Comparison of ENCODE assay signal across 16 cellular contexts in genomic region chr16:8402981-8403853, GRCh38.
A peak's percentile ranks its signal among the peaks of the same experiment; 100 is the strongest.
DNase-seq lines count a peak whose midpoint lies in the region; ATAC-seq and TF ChIP-seq lines count a peak whose summit lies in the region.
"Had no signal": no experiment of that assay in that cellular context is flagged by ENCODE, and none has a peak within 500 bp of the region (broad histone marks: within the 10 kb centered on the region; RNA-seq: fewer than 3 reads in every experiment).

No MANE protein-coding gene starts in this region.

- H3K27me3 ChIP-seq in body of pancreas, result no peaks in the 10 kb centered on the region
- H3K27me3 ChIP-seq in right lobe of liver, result no peaks in the 10 kb centered on the region
- H3K27me3 ChIP-seq: Peyer's patch had no signal

- TF ChIP-seq CTCF in body of pancreas (IDR thresholded peaks at IDR 0.05), result no peak
- TF ChIP-seq CTCF in right lobe of liver (IDR thresholded peaks at IDR 0.05), result no peak

- intact Hi-C loops in body of pancreas (cut with DNase I) (no loop called here), right lobe of liver (cut with DNase I) (no loop called here)

- no peaks in the 10 kb centered on the region for H3K36me3 ChIP-seq in body of pancreas (replicated peaks in 1 of 2; ENCODE audit: insufficient read depth in 1 of 2, low read depth in 2 of 2)
- H3K36me3 ChIP-seq in right lobe of liver, result no peaks in the 10 kb centered on the region
- H3K36me3 ChIP-seq: Peyer's patch had no signal

- H3K4me1 ChIP-seq in body of pancreas, result peaks cover 15% of the 10 kb centered on the region
- no peaks in the 10 kb centered on the region for H3K4me1 ChIP-seq in right lobe of liver

- no peak for TF ChIP-seq POLR2A in body of pancreas (IDR thresholded peaks at IDR 0.05)
- TF ChIP-seq POLR2A in right lobe of liver (IDR thresholded peaks at IDR 0.05), result no peak

- H3K27ac ChIP-seq in body of pancreas (peak overlapping the region in 1 of 4 donors; percentile 29), right lobe of liver (no peak overlapping the region)
- H3K27ac ChIP-seq: SK-N-MC had no signal

- DNase-seq in DMS53 (lab: John Stamatoyannopoulos, UW) (peak; percentile 78), body of pancreas (peak in 1 of 4 donors; percentile 22), right lobe of liver (no peak), retina (peak; percentile 47), NK-92 (lab: John Stamatoyannopoulos, UW; ENCODE audit: unreplicated experiment) (no peak)
- no peak for DNase-seq in stimulated activated CD8-positive, alpha-beta memory T cell treated with anti-CD3 and anti-CD28 coated beads, Interleukin-4, amount 100 ng/mL, for 48 hours
- DNase-seq: COR-L47, H9, Kasumi-1, NCI-H187 treated with DMSO at 0.1 percent for 48 hours, NCI-H2171 treated with DMSO at 0.1 percent for 48 hours, NCI-H748 treated with DMSO at 0.1 percent for 48 hours had no signal

- H3K9me3 ChIP-seq in body of pancreas (no peaks in the 10 kb centered on the region), right lobe of liver (no peaks in the 10 kb centered on the region)
- H3K9me3 ChIP-seq: Peyer's patch had no signal

- H3K4me3 ChIP-seq in body of pancreas (no peak overlapping the region), right lobe of liver (no peak overlapping the region)
- H3K4me3 ChIP-seq: SK-N-MC had no signal

- WGBS in body of pancreas, 2 donors, result 39 to 50% methylated on average over 10 to 11 of the region's 11 CpGs
- WGBS in right lobe of liver (ENCODE audit: insufficient coverage, low coverage, low lambda C conversion rate, missing lambda C conversion rate), result 35% methylated on average over 8 of the region's 11 CpGs

- peak; percentile 21 for ATAC-seq in body of pancreas
- ATAC-seq in right lobe of liver, result peak in 3 of 4 donors; percentile 19 to 54 (median 28)
- ATAC-seq in HG03280 (IDR thresholded peaks at IDR 0.05; ENCODE audit: unreplicated experiment), result no peak
- ATAC-seq: Right ventricle myocardium inferior had no signal

Comparison
In these comparisons a context has a peak if more than half of its experiments do, and no peak if none do; other contexts are left out.
1. DNase-seq: peak in DMS53 (single experiment) and retina (single experiment); none in right lobe of liver (0 of 3), stimulated activated CD8-positive, alpha-beta memory T cell treated with anti-CD3 and anti-CD28 coated beads, Interleukin-4, amount 100 ng/mL, for 48 hours (single experiment) and NK-92 (single experiment).